Comparison of ENCODE assay signal across 21 cellular contexts in the genomic region with DNA sequence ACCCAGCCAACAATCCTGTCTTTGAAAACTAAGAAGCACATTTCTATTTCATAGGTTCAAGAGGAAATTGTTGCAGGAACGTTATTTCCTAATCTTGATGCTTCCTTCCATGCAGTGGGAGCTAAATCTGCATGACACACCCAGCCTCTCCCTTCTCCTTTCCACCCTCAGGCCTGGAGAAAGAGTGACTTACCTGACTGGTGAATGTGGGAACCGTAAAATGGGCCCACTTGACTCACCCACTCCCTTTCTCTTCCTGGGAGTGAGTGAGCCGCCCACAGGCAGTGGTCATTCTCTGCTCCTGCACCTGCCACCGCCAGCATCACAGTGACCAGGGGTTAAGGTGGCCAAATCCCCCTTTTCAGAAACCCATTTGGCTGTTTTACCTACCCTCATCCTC.
"Had no signal": no experiment of that assay in that cellular context is flagged by ENCODE, and none has a peak within 500 bp of the region (broad histone marks: within the 10 kb centered on the region; RNA-seq: fewer than 3 reads in every experiment).

No MANE protein-coding gene starts in this region.

- H3K27ac Mint-ChIP-seq: activated CD4-positive, alpha-beta memory T cell treated with anti-CD3 and anti-CD28 coated beads for 36 hours; activated CD8-positive, alpha-beta memory T cell treated with anti-CD3 and anti-CD28 coated beads, Interleukin-2, amount 10 ng/mL, durations not matched to agents 7 days and 5 days; activated naive CD4-positive, alpha-beta T cell treated with anti-CD3 and anti-CD28 coated beads for 36 hours; activated naive CD8-positive, alpha-beta T cell treated with anti-CD3 and anti-CD28 coated beads, Interleukin-2, amount 50 U/mL, for 24 hours; activated T-helper 2 cell treated with anti-CD3 and anti-CD28 coated beads, Interferon-gamma antibody, Interleukin-2, Interleukin-4, amounts not matched to agents 10 μg/mL and 5 μg/mL and 100 μg/mL, durations not matched to agents 14 hours and 24 hours and 36 hours; endodermal cell; nephron progenitor cell; stimulated activated naive CD8-positive, alpha-beta T cell treated with anti-CD3 and anti-CD28 coated beads, Interleukin-15, Interleukin-2, amounts not matched to agents 100 ng/mL and 50 ng/mL, for 24 hours had no signal

- H3K27ac ChIP-seq: cardiac muscle cell, dorsolateral prefrontal cortex, esophagus muscularis mucosa, left ventricle myocardium inferior, prostate gland, right lobe of liver, suprapubic skin, VCaP had no signal

- H3K4me1 ChIP-seq: esophagus muscularis mucosa, prostate gland, right lobe of liver, suprapubic skin had no signal

- H3K9me3 ChIP-seq: prostate gland, suprapubic skin had no signal

- H3K4me1 Mint-ChIP-seq: activated CD8-positive, alpha-beta memory T cell treated with anti-CD3 and anti-CD28 coated beads, Interleukin-2, amount 10 ng/mL, durations not matched to agents 7 days and 5 days; activated naive CD8-positive, alpha-beta T cell treated with anti-CD3 and anti-CD28 coated beads, Interleukin-2, amount 50 U/mL, for 24 hours; endodermal cell; T-cell had no signal

- DNase-seq: activated CD4-positive, alpha-beta memory T cell treated with anti-CD3 and anti-CD28 coated beads for 36 hours; activated CD8-positive, alpha-beta memory T cell treated with anti-CD3 and anti-CD28 coated beads, Interleukin-2, amount 10 ng/mL, durations not matched to agents 7 days and 5 days; activated naive CD4-positive, alpha-beta T cell treated with anti-CD3 and anti-CD28 coated beads for 36 hours; activated naive CD8-positive, alpha-beta T cell treated with anti-CD3 and anti-CD28 coated beads, Interleukin-2, amount 50 U/mL, for 24 hours; activated T-cell treated with anti-CD3 and anti-CD28 coated beads, Interleukin-2, amount 50 U/mL, for 1 hour; dorsolateral prefrontal cortex; endodermal cell; hippocampal formation; left ventricle myocardium inferior; nephron progenitor cell; right lobe of liver; T-cell; T1000; trophoblast cell had no signal

- H3K4me3 ChIP-seq: cardiac muscle cell, dorsolateral prefrontal cortex, esophagus muscularis mucosa, left ventricle myocardium inferior, prostate gland, right lobe of liver, suprapubic skin had no signal

- ATAC-seq: activated CD8-positive, alpha-beta memory T cell treated with anti-CD3 and anti-CD28 coated beads, Interleukin-2, amount 10 ng/mL, durations not matched to agents 7 days and 5 days; activated naive CD8-positive, alpha-beta T cell treated with anti-CD3 and anti-CD28 coated beads, Interleukin-2, amount 50 U/mL, for 24 hours; right lobe of liver; T-cell had no signal

- H3K4me3 Mint-ChIP-seq: activated CD4-positive, alpha-beta memory T cell treated with anti-CD3 and anti-CD28 coated beads for 36 hours; activated CD8-positive, alpha-beta memory T cell treated with anti-CD3 and anti-CD28 coated beads, Interleukin-2, amount 10 ng/mL, durations not matched to agents 7 days and 5 days; activated naive CD4-positive, alpha-beta T cell treated with anti-CD3 and anti-CD28 coated beads for 36 hours; activated naive CD8-positive, alpha-beta T cell treated with anti-CD3 and anti-CD28 coated beads, Interleukin-2, amount 50 U/mL, for 24 hours; endodermal cell; nephron progenitor cell; stimulated activated naive CD8-positive, alpha-beta T cell treated with anti-CD3 and anti-CD28 coated beads, Interleukin-15, Interleukin-2, amounts not matched to agents 100 ng/mL and 50 ng/mL, for 24 hours; T-cell had no signal

- H3K27me3 ChIP-seq: cardiac muscle cell, dorsolateral prefrontal cortex, esophagus muscularis mucosa, right lobe of liver, suprapubic skin had no signal

- H3K36me3 ChIP-seq: cardiac muscle cell, esophagus muscularis mucosa, left ventricle myocardium inferior, prostate gland, right lobe of liver, suprapubic skin had no signal
